Comparison of ENCODE assay signal across 1 cellular context in genomic region chr1:41484881-41485280, GRCh38.
A peak's percentile ranks its signal among the peaks of the same experiment; 100 is the strongest.
TF ChIP-seq lines count a peak whose summit lies in the region.

No MANE protein-coding gene starts in this region.

TF ChIP-seq in K562, 482 proteins besides CTCF, POLR2A, EP300 and RAD21 (continued from another document):
- no peak for TF ChIP-seq ZNF609 (CRISPR knock-in tag; IDR thresholded peaks at IDR 0.05; ENCODE audit: borderline replicate concordance)
- peak; percentile 59 for TF ChIP-seq ZFP36 (IDR thresholded peaks at IDR 0.05; ENCODE audit: low read depth, low read length, partially characterized antibody)
- no peak for TF ChIP-seq E2F4 (CRISPR knock-in tag; IDR thresholded peaks at IDR 0.05; ENCODE audit: low read depth)
- TF ChIP-seq DLX4 (CRISPR knock-in tag; IDR thresholded peaks at IDR 0.05), result no peak
